Comparison of ENCODE assay signal across 9 cellular contexts in the genomic region with DNA sequence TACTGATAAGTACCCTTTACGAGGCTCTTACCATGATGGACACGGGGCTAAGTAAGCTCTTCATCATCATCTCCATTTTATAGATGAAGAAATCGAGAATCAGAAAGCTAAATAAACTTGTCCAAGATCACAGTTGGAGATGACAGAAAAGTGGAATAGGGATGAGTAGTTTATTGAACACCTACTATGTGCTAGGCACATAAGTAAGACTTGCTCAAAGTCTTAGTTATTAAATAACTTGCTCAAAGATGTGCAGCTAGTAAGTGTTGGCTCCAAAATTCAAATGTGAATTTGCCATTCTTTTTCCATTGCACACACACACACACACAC. TPM values are rescaled to one million over a fixed set of nuclear protein-coding genes. Genes with fewer than 3 reads are reported as not detected.
DNase-seq lines count a peak whose midpoint lies in the region; ATAC-seq and TF ChIP-seq lines count a peak whose summit lies in the region.
"Had no signal": no experiment of that assay in that cellular context is flagged by ENCODE, and none has a peak within 500 bp of the region (broad histone marks: within the 10 kb centered on the region; RNA-seq: fewer than 3 reads in every experiment).

No MANE protein-coding gene starts in this region.

- no peak for ATAC-seq in activated CD8-positive, alpha-beta T cell treated with anti-CD3 and anti-CD28 coated beads for 36 hours
- no peak for ATAC-seq in GM21619 (IDR thresholded peaks at IDR 0.05; ENCODE audit: unreplicated experiment)

- POLR2A ChIA-PET in Caco-2 (lab: Charles Lee), result interaction anchor here (1.4 kb wide), 1 partner anchor 178 kb away, joined by 3 read pairs; no protein-coding TSS in a partner anchor
- POLR2A ChIA-PET in activated CD8-positive, alpha-beta T cell treated with anti-CD3 and anti-CD28 coated beads for 36 hours (lab: Charles Lee), result interaction anchor here (0.6 to 3.4 kb wide), 4 partner anchors 11 to 982 kb away, joined by 3 to 33 read pairs (median 7); no protein-coding TSS in a partner anchor

- no peaks in the 10 kb centered on the region for H3K4me1 Mint-ChIP-seq in Caco-2 (ENCODE audit: low read depth, unreplicated experiment)
- peaks cover 41% of the 10 kb centered on the region for H3K4me1 Mint-ChIP-seq in activated CD8-positive, alpha-beta T cell treated with anti-CD3 and anti-CD28 coated beads for 36 hours (ENCODE audit: low read depth)

- no peaks in the 10 kb centered on the region for H3K27me3 Mint-ChIP-seq in Caco-2 (ENCODE audit: insufficient read depth, unreplicated experiment)
- H3K27me3 Mint-ChIP-seq in activated CD8-positive, alpha-beta T cell treated with anti-CD3 and anti-CD28 coated beads for 36 hours, result peaks cover 32% of the 10 kb centered on the region

- CTCF ChIA-PET in Caco-2 (lab: Charles Lee), result interaction anchor here (1.0 to 3.1 kb wide), 3 partner anchors 10 to 181 kb away, joined by 5 to 28 read pairs (median 7); no protein-coding TSS in a partner anchor
- CTCF ChIA-PET in activated CD8-positive, alpha-beta T cell treated with anti-CD3 and anti-CD28 coated beads for 36 hours (lab: Charles Lee), result interaction anchor here (3.4 to 27.6 kb wide), 3 partner anchors 10 to 184 kb away, joined by 17 to 1003 read pairs (median 31); a partner anchor contains a TSS

- H3K27me3 ChIP-seq in Caco-2 (replicated peaks; ENCODE audit: control insufficient read depth, insufficient read depth, low read length), result no peaks in the 10 kb centered on the region
- peaks cover 38% of the 10 kb centered on the region for H3K27me3 ChIP-seq in HUES64 (ENCODE audit: insufficient read depth, low read length)
- no peaks in the 10 kb centered on the region for H3K27me3 ChIP-seq in duodenal mucosa (ENCODE audit: control insufficient read depth in 1 of 2, insufficient read depth in 2 of 2, low read length in 2 of 2)
- H3K27me3 ChIP-seq in parathyroid adenoma (ENCODE audit: control insufficient read depth, insufficient read depth, low read length), result no peaks in the 10 kb centered on the region
- peaks cover 17% of the 10 kb centered on the region for H3K27me3 ChIP-seq in H7 (ENCODE audit: control insufficient read depth, insufficient read depth, low read length)

- H3K79me2 ChIP-seq in parathyroid adenoma, result no peaks in the 10 kb centered on the region

- H3K9ac ChIP-seq in HUES64 (ENCODE audit: low read depth, low read length), result peak overlapping the region; percentile 70; the same call in 1 of the 2 replicates
- peak overlapping the region in 1 of 2 donors; percentile 18 for H3K9ac ChIP-seq in duodenal mucosa (ENCODE audit: low read depth in 1 of 2, low read length in 2 of 2)
- no peak overlapping the region for H3K9ac ChIP-seq in parathyroid adenoma

- WGBS in HUES64, result 85% methylated on average over 3 of the region's 3 CpGs

- no peak for TF ChIP-seq CTCF in Caco-2 (IDR thresholded peaks at IDR 0.05; ENCODE audit: insufficient read depth in 1 of 2, low read depth in 1 of 2, low read length in 1 of 2, severe bottlenecking in 1 of 2, unreplicated experiment in 1 of 2)
- TF ChIP-seq CTCF in parathyroid adenoma (IDR thresholded peaks at IDR 0.05), result no peak
- TF ChIP-seq CTCF in activated CD8-positive, alpha-beta T cell treated with anti-CD3 and anti-CD28 coated beads for 36 hours (IDR thresholded peaks at IDR 0.05), result no peak

- H3K36me3 ChIP-seq in Caco-2 (ENCODE audit: control insufficient read depth, insufficient read depth, low read length) (peaks cover 3% of the 10 kb centered on the region), HUES64 (ENCODE audit: insufficient read depth, low read length) (peaks cover 20% of the 10 kb centered on the region), duodenal mucosa (ENCODE audit: control insufficient read depth in 1 of 2, insufficient read depth in 2 of 2, low read length in 2 of 2) (peaks cover 0 to 4% of the 10 kb centered on the region in 2 donors), parathyroid adenoma (ENCODE audit: control insufficient read depth, insufficient read depth, low read length) (no peaks in the 10 kb centered on the region), H7 (replicated peaks; ENCODE audit: control insufficient read depth, insufficient read depth, low read length) (peaks cover 11% of the 10 kb centered on the region)

- H3K4me1 ChIP-seq in Caco-2 (peaks cover 5% of the 10 kb centered on the region; the same call in 1 of the 2 replicates), HUES64 (ENCODE audit: insufficient read depth, low read length) (peaks cover 26% of the 10 kb centered on the region), duodenal mucosa (ENCODE audit: control insufficient read depth in 1 of 2, insufficient read depth in 2 of 2, low read length in 2 of 2) (peaks cover 15 to 23% of the 10 kb centered on the region in 2 donors), parathyroid adenoma (no peaks in the 10 kb centered on the region)

- H3K9me3 Mint-ChIP-seq in Caco-2 (ENCODE audit: unreplicated experiment), result no peaks in the 10 kb centered on the region
- H3K9me3 Mint-ChIP-seq in activated CD8-positive, alpha-beta T cell treated with anti-CD3 and anti-CD28 coated beads for 36 hours, result no peaks in the 10 kb centered on the region
- H3K9me3 Mint-ChIP-seq: nephron had no signal

- H3K4me3 ChIP-seq in Caco-2 (ENCODE audit: low read depth, low read length), result peak overlapping the region; percentile 65
- peak overlapping the region; percentile 64 for H3K4me3 ChIP-seq in HUES64 (ENCODE audit: low read length)
- peak overlapping the region; percentile 66 to 75 for H3K4me3 ChIP-seq in duodenal mucosa (ENCODE audit: low read depth in 1 of 2, low read length in 2 of 2)
- H3K4me3 ChIP-seq in parathyroid adenoma (ENCODE audit: low read depth, low read length), result peak overlapping the region; percentile 45
- no peak overlapping the region for H3K4me3 ChIP-seq in H7 (ENCODE audit: insufficient read depth, low read depth, low read length)

- BruUV-seq in Caco-2 (replicated peaks; lab: Mats Ljungman, UMichigan), result no TSS peak

- peak overlapping the region; percentile 73 for H3K4me3 Mint-ChIP-seq in Caco-2 (ENCODE audit: unreplicated experiment)
- no peak overlapping the region for H3K4me3 Mint-ChIP-seq in activated CD8-positive, alpha-beta T cell treated with anti-CD3 and anti-CD28 coated beads for 36 hours
- H3K4me3 Mint-ChIP-seq: nephron had no signal

- no peak overlapping the region for H3K27ac Mint-ChIP-seq in Caco-2 (ENCODE audit: unreplicated experiment)
- H3K27ac Mint-ChIP-seq in activated CD8-positive, alpha-beta T cell treated with anti-CD3 and anti-CD28 coated beads for 36 hours, result no peak overlapping the region
- H3K27ac Mint-ChIP-seq: nephron had no signal

- H3K4me2 ChIP-seq in parathyroid adenoma (ENCODE audit: low read length), result peak overlapping the region; percentile 72

- H2AFZ ChIP-seq in parathyroid adenoma, result peak overlapping the region; percentile 36

- peaks cover 6% of the 10 kb centered on the region for H3K36me3 Mint-ChIP-seq in Caco-2 (ENCODE audit: insufficient read depth, unreplicated experiment)
- no peaks in the 10 kb centered on the region for H3K36me3 Mint-ChIP-seq in activated CD8-positive, alpha-beta T cell treated with anti-CD3 and anti-CD28 coated beads for 36 hours (ENCODE audit: low read depth)

- no peak for DNase-seq in Caco-2
- DNase-seq in H7, result no peak
- DNase-seq in activated CD8-positive, alpha-beta T cell treated with anti-CD3 and anti-CD28 coated beads for 36 hours, result no peak
- no peak for DNase-seq in cerebellum (ENCODE audit: low spot score)

- H3K9me3 ChIP-seq in Caco-2, result no peaks in the 10 kb centered on the region
- no peaks in the 10 kb centered on the region for H3K9me3 ChIP-seq in HUES64 (ENCODE audit: insufficient read depth, low read depth, low read length)
- no peaks in the 10 kb centered on the region for H3K9me3 ChIP-seq in duodenal mucosa (ENCODE audit: control insufficient read depth in 1 of 2, low read length in 2 of 2)
- no peaks in the 10 kb centered on the region for H3K9me3 ChIP-seq in parathyroid adenoma (ENCODE audit: control insufficient read depth, low read length)

- intact Hi-C loops in Caco-2 (cut with micrococcal nuclease; ENCODE audit: unreplicated experiment), result no loop called here
- intact Hi-C loops in activated CD8-positive, alpha-beta T cell treated with anti-CD3 and anti-CD28 coated beads for 36 hours (cut with micrococcal nuclease), result loop anchor here (5.0 kb wide), 1 partner anchor 108 kb away; no protein-coding TSS in a partner anchor

- H3K27ac ChIP-seq in HUES64 (ENCODE audit: low read depth, low read length), result no peak overlapping the region
- H3K27ac ChIP-seq in duodenal mucosa (ENCODE audit: low read depth, low read length), result no peak overlapping the region
- no peak overlapping the region for H3K27ac ChIP-seq in parathyroid adenoma

RNA-seq across cellular contexts. Expression of a gene that starts 0.6 kb away (rescaled TPM):
- total RNA-seq in Caco-2 (2022) (0.77 and 1.2 TPM in 2 replicates), cerebellum (6.6 TPM)
- 6.7 TPM for polyA plus RNA-seq in HUES64 (2013, experiment 1 of 2)
- 7.8 TPM for polyA plus RNA-seq in HUES64 (2013, experiment 2 of 2)
- 22.0 and 29.1 TPM in 2 replicates for total RNA-seq in H7 (2014; rRNA removed; shearing (Covaris generic))
- total RNA-seq in activated CD8-positive, alpha-beta T cell treated with anti-CD3 and anti-CD28 coated beads for 36 hours, result 10 to 100 TPM; 33.8 to 35.6 TPM

RNA-seq across cellular contexts. Expression of a gene that starts 15.7 kb away (rescaled TPM):
- total RNA-seq in Caco-2 (2022) (2.7 and 2.9 TPM in 2 replicates), cerebellum (4.5 TPM)
- polyA plus RNA-seq in HUES64 (2013, experiment 1 of 2), result 0.55 TPM
- 1.1 TPM for polyA plus RNA-seq in HUES64 (2013, experiment 2 of 2)
- 0.85 and 1.2 TPM in 2 replicates for total RNA-seq in H7 (2014; rRNA removed; shearing (Covaris generic))
- 1 to 10 TPM; 3.7 TPM for total RNA-seq in activated CD8-positive, alpha-beta T cell treated with anti-CD3 and anti-CD28 coated beads for 36 hours
